In the genomic region with DNA sequence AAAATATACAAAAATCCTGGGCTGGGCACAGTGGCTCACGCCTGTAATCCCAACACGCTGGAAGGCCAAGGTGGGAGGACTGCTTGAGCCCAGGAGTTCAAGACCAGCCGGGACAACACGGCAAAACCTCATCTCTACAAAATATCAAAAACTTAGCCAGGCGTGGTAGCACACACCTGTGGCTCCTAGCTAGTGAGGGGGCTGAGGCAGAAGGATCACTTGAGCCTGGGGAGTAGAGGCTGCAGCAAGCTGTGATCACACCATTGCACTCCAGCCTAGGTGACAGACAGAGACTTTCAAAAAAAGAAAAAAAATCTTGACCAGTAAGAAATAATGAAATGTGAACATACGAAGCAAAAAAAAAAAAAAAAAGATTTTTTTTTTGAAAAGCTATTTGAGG, we compare ENCODE assay signal across 16 cellular contexts. TPM values are rescaled to one million over a fixed set of nuclear protein-coding genes. Genes with fewer than 3 reads are reported as not detected.
DNase-seq lines count a peak whose midpoint lies in the region; ATAC-seq, FAIRE-seq and TF ChIP-seq lines count a peak whose summit lies in the region.
"Had no signal": no experiment of that assay in that cellular context is flagged by ENCODE, and none has a peak within 500 bp of the region (broad histone marks: within the 10 kb centered on the region; RNA-seq: fewer than 3 reads in every experiment).

No MANE protein-coding gene starts in this region.

- peak overlapping the region; percentile 51 for H3K27ac ChIP-seq in neutrophil
- H3K27ac ChIP-seq: A549, breast epithelium, transverse colon had no signal

- intact Hi-C loops in activated CD4-positive, alpha-beta memory T cell treated with anti-CD3 and anti-CD28 coated beads for 36 hours (cut with micrococcal nuclease): no loop called here

- H3K4me1 ChIP-seq in neutrophil (ENCODE audit: control insufficient read depth in 1 of 2, insufficient read depth in 1 of 2, low read depth in 1 of 2, low read length in 1 of 2): peaks cover 24 to 40% of the 10 kb centered on the region in 2 experiments
- H3K4me1 ChIP-seq: breast epithelium had no signal

- no peaks in the 10 kb centered on the region for H3K36me3 ChIP-seq in neutrophil
- H3K36me3 ChIP-seq: breast epithelium, transverse colon had no signal

- TF ChIP-seq CTCF in neutrophil (IDR thresholded peaks at IDR 0.05): no peak

- peaks cover 4% of the 10 kb centered on the region for H3K36me3 Mint-ChIP-seq in activated CD4-positive, alpha-beta memory T cell treated with anti-CD3 and anti-CD28 coated beads for 36 hours
- H3K36me3 Mint-ChIP-seq in activated CD4-positive, alpha-beta memory T cell treated with anti-CD3 and anti-CD28 coated beads, Interleukin-2, amount 10 ng/mL, durations not matched to agents 7 days and 5 days (ENCODE audit: low read depth): peaks cover 4% of the 10 kb centered on the region
- H3K36me3 Mint-ChIP-seq in activated T-helper 17 cell treated with anti-CD3 and anti-CD28 coated beads, Interleukin-2, amount 50 U/mL, for 72 hours (ENCODE audit: low read depth): no peaks in the 10 kb centered on the region

- POLR2A ChIA-PET in activated CD4-positive, alpha-beta memory T cell treated with anti-CD3 and anti-CD28 coated beads for 36 hours (lab: Charles Lee): interaction anchor here (0.6 kb wide), 1 partner anchor 53 kb away, joined by 3 read pairs; the partner anchor contains the start of genes ARID4B and GGPS1
- POLR2A ChIA-PET in activated CD4-positive, alpha-beta memory T cell treated with anti-CD3 and anti-CD28 coated beads, Interleukin-2, amount 10 ng/mL, durations not matched to agents 7 days and 5 days (lab: Charles Lee): interaction anchor here (1.0 to 2.0 kb wide), 4 partner anchors 15 to 115 kb away, joined by 3 to 8 read pairs (median 4); partner anchors contain the start of genes GGPS1 and RBM34

- ATAC-seq in GM19324 (IDR thresholded peaks at IDR 0.05; ENCODE audit: low FRiP score, unreplicated experiment): peak; percentile 9
- ATAC-seq in activated T-helper 17 cell treated with anti-CD3 and anti-CD28 coated beads, Interleukin-2, amount 50 U/mL, for 72 hours (replicated peaks): no peak
- ATAC-seq: A549 had no signal

- H3K9me3 ChIP-seq in neutrophil: no peaks in the 10 kb centered on the region
- H3K9me3 ChIP-seq: A549, breast epithelium, transverse colon had no signal

- H3K4me1 Mint-ChIP-seq in activated CD4-positive, alpha-beta memory T cell treated with anti-CD3 and anti-CD28 coated beads for 36 hours (ENCODE audit: low read depth): peaks cover 65% of the 10 kb centered on the region
- H3K4me1 Mint-ChIP-seq in activated CD4-positive, alpha-beta memory T cell treated with anti-CD3 and anti-CD28 coated beads, Interleukin-2, amount 10 ng/mL, durations not matched to agents 7 days and 5 days: peaks cover 39% of the 10 kb centered on the region
- H3K4me1 Mint-ChIP-seq in activated T-helper 17 cell treated with anti-CD3 and anti-CD28 coated beads, Interleukin-2, amount 50 U/mL, for 72 hours: peaks cover 34% of the 10 kb centered on the region

- H3K9me3 Mint-ChIP-seq in activated CD4-positive, alpha-beta memory T cell treated with anti-CD3 and anti-CD28 coated beads for 36 hours: no peaks in the 10 kb centered on the region
- H3K9me3 Mint-ChIP-seq in activated CD4-positive, alpha-beta memory T cell treated with anti-CD3 and anti-CD28 coated beads, Interleukin-2, amount 10 ng/mL, durations not matched to agents 7 days and 5 days: no peaks in the 10 kb centered on the region
- H3K9me3 Mint-ChIP-seq in activated T-helper 17 cell treated with anti-CD3 and anti-CD28 coated beads, Interleukin-2, amount 50 U/mL, for 72 hours: no peaks in the 10 kb centered on the region

- H3K27ac Mint-ChIP-seq in activated CD4-positive, alpha-beta memory T cell treated with anti-CD3 and anti-CD28 coated beads for 36 hours: peak overlapping the region; percentile 70
- no peak overlapping the region for H3K27ac Mint-ChIP-seq in activated CD4-positive, alpha-beta memory T cell treated with anti-CD3 and anti-CD28 coated beads, Interleukin-2, amount 10 ng/mL, durations not matched to agents 7 days and 5 days
- H3K27ac Mint-ChIP-seq in activated T-helper 17 cell treated with anti-CD3 and anti-CD28 coated beads, Interleukin-2, amount 50 U/mL, for 72 hours: no peak overlapping the region

- CTCF ChIA-PET in activated CD4-positive, alpha-beta memory T cell treated with anti-CD3 and anti-CD28 coated beads for 36 hours (lab: Charles Lee): interaction anchor here (1.3 to 1.5 kb wide), 2 partner anchors 15 to 22 kb away, joined by 3 to 4 read pairs; no protein-coding TSS in a partner anchor
- CTCF ChIA-PET in activated CD4-positive, alpha-beta memory T cell treated with anti-CD3 and anti-CD28 coated beads, Interleukin-2, amount 10 ng/mL, durations not matched to agents 7 days and 5 days (lab: Charles Lee): interaction anchor here (0.7 to 1.7 kb wide), 8 partner anchors 17 to 90 kb away, joined by 3 to 9 read pairs (median 3); no protein-coding TSS in a partner anchor

- no peaks in the 10 kb centered on the region for H3K27me3 ChIP-seq in neutrophil
- H3K27me3 ChIP-seq: breast epithelium, dorsolateral prefrontal cortex, transverse colon had no signal

- no peaks in the 10 kb centered on the region for H3K27me3 Mint-ChIP-seq in activated CD4-positive, alpha-beta memory T cell treated with anti-CD3 and anti-CD28 coated beads for 36 hours
- H3K27me3 Mint-ChIP-seq in activated CD4-positive, alpha-beta memory T cell treated with anti-CD3 and anti-CD28 coated beads, Interleukin-2, amount 10 ng/mL, durations not matched to agents 7 days and 5 days: no peaks in the 10 kb centered on the region
- H3K27me3 Mint-ChIP-seq in activated T-helper 17 cell treated with anti-CD3 and anti-CD28 coated beads, Interleukin-2, amount 50 U/mL, for 72 hours: no peaks in the 10 kb centered on the region

- no peak overlapping the region for H3K4me3 Mint-ChIP-seq in activated CD4-positive, alpha-beta memory T cell treated with anti-CD3 and anti-CD28 coated beads for 36 hours
- H3K4me3 Mint-ChIP-seq in activated CD4-positive, alpha-beta memory T cell treated with anti-CD3 and anti-CD28 coated beads, Interleukin-2, amount 10 ng/mL, durations not matched to agents 7 days and 5 days: no peak overlapping the region
- H3K4me3 Mint-ChIP-seq in activated T-helper 17 cell treated with anti-CD3 and anti-CD28 coated beads, Interleukin-2, amount 50 U/mL, for 72 hours: peak overlapping the region; percentile 17

- H3K4me3 ChIP-seq in neutrophil (ENCODE audit: low read depth in 1 of 2, low read length in 1 of 2): no peak overlapping the region
- H3K4me3 ChIP-seq: A549, breast epithelium, dorsolateral prefrontal cortex, transverse colon had no signal

- no peak for DNase-seq in activated CD4-positive, alpha-beta memory T cell treated with anti-CD3 and anti-CD28 coated beads for 36 hours
- no peak for DNase-seq in activated CD4-positive, alpha-beta memory T cell treated with anti-CD3 and anti-CD28 coated beads, Interleukin-2, amount 10 ng/mL, durations not matched to agents 7 days and 5 days
- no peak for DNase-seq in NCI-H1436 (lab: John Stamatoyannopoulos, UW)
- DNase-seq in urothelium cell line (ENCODE audit: low spot score): no peak
- DNase-seq in stimulated activated CD4-positive, alpha-beta T cell treated with anti-CD3 and anti-CD28 coated beads, Interleukin-1b, Interleukin-23, amount 100 ng/mL, for 48 hours: no peak
- DNase-seq: dorsolateral prefrontal cortex, NCI-H1694 treated with DMSO at 0.1 percent for 48 hours, NCI-H345, small intestine, SW 1271, transverse colon had no signal

- no peak for FAIRE-seq in urothelium cell line (lab: Jason Lieb, UNC)
- FAIRE-seq: A549, small intestine had no signal

RNA-seq across cellular contexts. Expression of gene ARID4B, which starts 52.1 kb away (rescaled TPM):
- 10 to 100 TPM; 41.3 to 44.8 TPM for total RNA-seq in activated CD4-positive, alpha-beta memory T cell treated with anti-CD3 and anti-CD28 coated beads for 36 hours
- total RNA-seq in activated CD4-positive, alpha-beta memory T cell treated with anti-CD3 and anti-CD28 coated beads, Interleukin-2, amount 10 ng/mL, durations not matched to agents 7 days and 5 days: 10 to 100 TPM; 54.1 to 56.1 TPM
- 10 to 100 TPM; 42.2 to 61.2 TPM for total RNA-seq in activated T-helper 17 cell treated with anti-CD3 and anti-CD28 coated beads, Interleukin-2, amount 50 U/mL, for 72 hours

RNA-seq across cellular contexts. Expression of gene GGPS1, which starts 52.5 kb away (rescaled TPM):
- 10 to 100 TPM; 36.1 to 37.5 TPM for total RNA-seq in activated CD4-positive, alpha-beta memory T cell treated with anti-CD3 and anti-CD28 coated beads for 36 hours
- 10 to 100 TPM; 28.2 to 34.3 TPM for total RNA-seq in activated CD4-positive, alpha-beta memory T cell treated with anti-CD3 and anti-CD28 coated beads, Interleukin-2, amount 10 ng/mL, durations not matched to agents 7 days and 5 days
- 10 to 100 TPM; 28.9 to 32.9 TPM for total RNA-seq in activated T-helper 17 cell treated with anti-CD3 and anti-CD28 coated beads, Interleukin-2, amount 50 U/mL, for 72 hours
